In the genomic region with DNA sequence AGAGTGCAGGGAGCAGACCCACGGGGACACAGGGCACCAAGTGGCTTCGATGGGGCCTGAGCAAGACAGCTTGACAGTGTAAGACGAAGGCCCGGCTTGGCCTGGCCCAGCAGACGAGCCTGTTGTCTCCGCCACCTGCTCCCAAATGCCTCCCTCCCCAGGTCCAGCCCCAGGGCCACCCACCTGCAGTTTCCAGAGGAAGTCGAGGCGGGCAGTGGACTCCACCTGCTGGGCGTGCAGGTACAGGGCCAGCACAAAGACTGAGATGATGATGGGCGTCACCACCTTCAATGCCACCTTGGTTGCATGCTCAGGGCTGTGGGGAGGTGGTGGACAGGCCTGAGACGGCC, we compare ENCODE assay signal across 19 cellular contexts.
"Had no signal": no experiment of that assay in that cellular context is flagged by ENCODE, and none has a peak within 500 bp of the region (broad histone marks: within the 10 kb centered on the region; RNA-seq: fewer than 3 reads in every experiment).

No MANE protein-coding gene starts in this region.

- H3K27ac Mint-ChIP-seq: dendritic cell treated with granulocyte-macrophage colony-stimulating factor and Interleukin-4, amounts not matched to agents 40 ng/mL and 50 ng/mL, for 4 days; effector memory CD8-positive, alpha-beta T cell; progenitor cell of endocrine pancreas; stimulated activated naive B cell treated with anti-CD40 and anti-IgM and Interleukin-4, amounts not matched to agents 10 μg/mL and 1 μg/mL and 100 μg/mL, for 72 hours had no signal

- H3K27me3 ChIP-seq: esophagus muscularis mucosa, gastrocnemius medialis, heart right ventricle, ovary had no signal

- H3K36me3 ChIP-seq: gastrocnemius medialis, ovary had no signal

- H3K9me3 Mint-ChIP-seq: dendritic cell treated with granulocyte-macrophage colony-stimulating factor and Interleukin-4, amounts not matched to agents 40 ng/mL and 50 ng/mL, for 4 days; effector memory CD8-positive, alpha-beta T cell; stimulated activated naive B cell treated with anti-CD40 and anti-IgM and Interleukin-4, amounts not matched to agents 10 μg/mL and 1 μg/mL and 100 μg/mL, for 72 hours had no signal

- H3K4me1 Mint-ChIP-seq: stimulated activated naive B cell treated with anti-CD40 and anti-IgM and Interleukin-4, amounts not matched to agents 10 μg/mL and 1 μg/mL and 100 μg/mL, for 72 hours had no signal

- H3K4me2 ChIP-seq: smooth muscle cell had no signal

- H3K36me3 Mint-ChIP-seq: naive thymus-derived CD8-positive, alpha-beta T cell; stimulated activated naive B cell treated with anti-CD40 and anti-IgM and Interleukin-4, amounts not matched to agents 10 μg/mL and 1 μg/mL and 100 μg/mL, for 72 hours had no signal

- H3K4me3 ChIP-seq: esophagus muscularis mucosa, gastrocnemius medialis, heart right ventricle, ovary, smooth muscle cell had no signal

- H3K4me3 Mint-ChIP-seq: dendritic cell treated with granulocyte-macrophage colony-stimulating factor and Interleukin-4, amounts not matched to agents 40 ng/mL and 50 ng/mL, for 4 days; effector memory CD8-positive, alpha-beta T cell; naive thymus-derived CD8-positive, alpha-beta T cell; stimulated activated naive B cell treated with anti-CD40 and anti-IgM and Interleukin-4, amounts not matched to agents 10 μg/mL and 1 μg/mL and 100 μg/mL, for 72 hours had no signal

- H3K9me3 ChIP-seq: esophagus muscularis mucosa, gastrocnemius medialis, heart right ventricle, ovary had no signal

- ATAC-seq: effector memory CD8-positive, alpha-beta T cell; gastrocnemius medialis; left lobe of liver; naive thymus-derived CD8-positive, alpha-beta T cell; right cardiac atrium; stimulated activated naive B cell treated with anti-CD40 and anti-IgM and Interleukin-4, amounts not matched to agents 10 μg/mL and 1 μg/mL and 100 μg/mL, for 72 hours had no signal

- DNase-seq: cerebellar nuclear complex; effector memory CD8-positive, alpha-beta T cell; gastrocnemius medialis; heart right ventricle; hypothalamus; islet precursor cell; right cardiac atrium; stimulated activated CD4-positive, alpha-beta T cell treated with anti-CD3 and anti-CD28 coated beads, Interleukin-4, amount 100 ng/mL, for 1 hour; stimulated activated CD8-positive, alpha-beta memory T cell treated with anti-CD3 and anti-CD28 coated beads, Interleukin-4, amount 100 ng/mL, for 48 hours; stimulated activated naive B cell treated with anti-CD40 and anti-IgM and Interleukin-4, amounts not matched to agents 10 μg/mL and 1 μg/mL and 100 μg/mL, for 72 hours; trophoblast cell had no signal

- H3K27me3 Mint-ChIP-seq: progenitor cell of endocrine pancreas had no signal

- H3K27ac ChIP-seq: epithelial cell of prostate, esophagus muscularis mucosa, gastrocnemius medialis, heart right ventricle, ovary had no signal

- H3K4me1 ChIP-seq: gastrocnemius medialis had no signal
